10 cellular contexts compared by ENCODE assay signal in the genomic region with DNA sequence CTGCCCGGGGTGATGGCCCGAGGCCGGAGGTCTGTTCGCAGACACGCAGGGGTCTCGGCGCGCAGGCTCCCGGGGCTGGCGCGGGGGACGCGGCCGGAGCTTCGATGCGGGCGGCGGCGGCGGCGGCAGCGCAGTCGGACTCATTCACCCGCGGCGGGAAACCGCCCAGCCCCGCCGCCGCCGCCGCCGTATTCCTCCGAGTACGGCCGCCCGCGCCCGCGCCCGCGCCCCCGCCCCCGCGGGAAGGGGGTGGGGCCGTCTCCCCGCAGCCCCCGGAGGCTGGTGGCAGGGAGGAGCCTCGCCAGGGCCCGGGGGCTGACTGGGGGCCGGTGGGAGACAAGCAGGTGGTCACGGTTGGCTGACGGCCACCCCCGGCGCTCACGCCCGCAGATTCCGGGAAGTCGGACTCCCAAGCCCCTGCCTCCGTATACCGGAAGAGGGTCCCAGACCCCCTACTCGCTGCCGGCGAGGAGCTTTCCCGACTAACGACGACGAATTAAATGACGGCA. TPM values are rescaled to one million over a fixed set of nuclear protein-coding genes. Genes with fewer than 3 reads are reported as not detected.
DNase-seq lines count a peak whose midpoint lies in the region; ATAC-seq and TF ChIP-seq lines count a peak whose summit lies in the region.
"Had no signal": no experiment of that assay in that cellular context is flagged by ENCODE, and none has a peak within 500 bp of the region (broad histone marks: within the 10 kb centered on the region; RNA-seq: fewer than 3 reads in every experiment).

A gene with protein sequence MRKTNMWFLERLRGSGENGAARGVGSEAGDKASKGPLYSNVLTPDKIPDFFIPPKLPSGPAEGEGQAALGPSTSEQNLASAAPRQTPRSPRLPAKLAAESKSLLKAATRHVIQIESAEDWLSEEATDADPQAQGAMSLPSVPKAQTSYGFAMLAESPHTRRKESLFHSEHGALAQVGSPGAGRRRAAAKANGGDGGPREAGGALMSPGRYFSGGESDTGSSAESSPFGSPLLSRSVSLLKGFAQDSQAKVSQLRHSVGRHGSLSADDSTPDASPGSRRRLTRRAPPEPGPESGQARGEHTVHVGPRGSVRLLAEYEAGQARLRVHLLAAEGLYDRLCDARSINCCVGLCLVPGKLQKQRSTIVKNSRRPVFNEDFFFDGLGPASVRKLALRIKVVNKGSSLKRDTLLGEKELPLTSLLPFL (minus strand): TSS at position 142 of the 509 bp plus-strand sequence. CDS start 786 bp downstream, outside the sequence.

- H3K27me3 ChIP-seq in cardiac muscle cell = peaks cover 19% of the 10 kb centered on the region
- H3K27me3 ChIP-seq in psoas muscle (ENCODE audit: insufficient read depth in 3 of 3, low read length in 2 of 3) = peaks cover 0 to 69% (median 19%) of the 10 kb centered on the region in 3 donors

- intact Hi-C loops in psoas muscle (cut with DNase I) = no loop called here

- H3K27ac ChIP-seq in cardiac muscle cell (no peak within 1 kb of the TSS), psoas muscle (no peak within 1 kb of the TSS)

- H3K4me1 ChIP-seq in cardiac muscle cell (ENCODE audit: low read depth) (peaks cover 3% of the 10 kb centered on the region), psoas muscle (peaks cover 8% of the 10 kb centered on the region)

- H3K36me3 ChIP-seq in cardiac muscle cell (no peaks in the 10 kb centered on the region), psoas muscle (ENCODE audit: insufficient read depth in 1 of 2, low read depth in 1 of 2) (no peaks in the 10 kb centered on the region)

- ATAC-seq in psoas muscle = no peak

- peak within 1 kb of the TSS; percentile 81 for H3K4me3 ChIP-seq in cardiac muscle cell
- H3K4me3 ChIP-seq in psoas muscle = peak within 1 kb of the TSS; percentile 63

- WGBS in psoas muscle, 3 donors = 1% methylated on average over 20 to 69 of the region's 69 CpGs

- TF ChIP-seq CTCF in cardiac muscle cell (IDR thresholded peaks at IDR 0.05; ENCODE audit: low read depth, low read length) (no peak), psoas muscle (IDR thresholded peaks at IDR 0.05) (no peak)

- DNase-seq in NCI-H82 (lab: John Stamatoyannopoulos, UW) (peak; percentile 36), NCI-H82 treated with DMSO at 0.1 percent for 48 hours (lab: John Stamatoyannopoulos, UW; ENCODE audit: unreplicated experiment) (no peak), activated T-cell treated with anti-CD3 and anti-CD28 coated beads for 1 hour (ENCODE audit: low read depth) (peak; percentile 20), cardiac muscle cell (ENCODE audit: low read depth in 1 of 2, low spot score in 1 of 2) (peak; percentile 17 to 59), psoas muscle (peak in 1 of 2 donors; percentile 48), glomerular visceral epithelial cell (ENCODE audit: extremely low spot score) (no peak), cerebellum (ENCODE audit: low spot score) (no peak), NCI-H226 (no peak)

- no peaks in the 10 kb centered on the region for H3K9me3 ChIP-seq in cardiac muscle cell (ENCODE audit: low read depth)
- H3K9me3 ChIP-seq in psoas muscle = no peaks in the 10 kb centered on the region

RNA-seq across cellular contexts. Expression of the gene that starts here (rescaled TPM):
- 4.1 and 5.4 TPM in 2 replicates for total RNA-seq in cardiac muscle cell
- polyA plus RNA-seq in cardiac muscle cell = 3.0 and 3.4 TPM in 2 replicates
- total RNA-seq in psoas muscle = 1 to 10 TPM in 3 of 4 donors, under 1 TPM in 1; 0.67 to 1.3 (median 1.1) TPM
- under 1 TPM; 0.47 to 0.97 (median 0.73) TPM for polyA plus RNA-seq in psoas muscle
- total RNA-seq in cerebellum = 7.5 TPM
- total RNA-seq: Daoy; T-helper 1 cell treated with Interleukin-12 subunit alpha and Interleukin-12 subunit beta and Interleukin-4 antibody, amounts not matched to agents 30 ng/mL and 1 ng/mL, for 36 hours had no signal

Comparison
In these comparisons a context has a peak if more than half of its experiments do, and no peak if none do; other contexts are left out.
1. DNase-seq: peak in NCI-H82 (single experiment), activated T-cell treated with anti-CD3 and anti-CD28 coated beads for 1 hour (single experiment) and cardiac muscle cell (2 of 2); none in NCI-H82 treated with DMSO at 0.1 percent for 48 hours (single experiment), glomerular visceral epithelial cell (single experiment), cerebellum (single experiment) and NCI-H226 (single experiment).